22 cellular contexts compared by ENCODE assay signal in genomic region chr10:43884516-43885105, GRCh38.
"Had no signal": no experiment of that assay in that cellular context is flagged by ENCODE, and none has a peak within 500 bp of the region (broad histone marks: within the 10 kb centered on the region; RNA-seq: fewer than 3 reads in every experiment).

No MANE protein-coding gene starts in this region.

- H2AFZ ChIP-seq: PC-9 had no signal

- H3K36me3 ChIP-seq: breast epithelium had no signal

- H3K4me1 ChIP-seq: breast epithelium had no signal

- H3K27me3 ChIP-seq: breast epithelium had no signal

- H3K4me3 ChIP-seq: breast epithelium, PC-9 had no signal

- H3K27ac ChIP-seq: breast epithelium, PC-9 had no signal

- DNase-seq: activated B cell treated with CpG ODN at 0.5 μM for 24 hours; activated CD4-positive, alpha-beta T cell treated with anti-CD3 and anti-CD28 coated beads for 1 hour; activated CD4-positive, alpha-beta T cell treated with anti-CD3 and anti-CD28 coated beads, Interleukin-2, amount 10 ng/mL, durations not matched to agents 24 days and 14 days; activated CD4-positive, alpha-beta T cell treated with anti-CD3 and anti-CD28 coated beads, Interleukin-2, amount 50 U/mL, for 48 hours; activated CD8-positive, alpha-beta memory T cell treated with anti-CD3 and anti-CD28 coated beads, Interleukin-2, amount 10 ng/mL, durations not matched to agents 7 days and 5 days; activated effector memory CD4-positive, alpha-beta T cell treated with Interleukin-2 at 50 U/mL for 16 hours; activated naive CD4-positive, alpha-beta T cell; activated T-cell treated with anti-CD3 and anti-CD28 coated beads, Interleukin-2, amount 50 U/mL, for 24 hours; aorta; caudate nucleus; KBM-7; NCI-H1092; NCI-H1417; NCI-H1930; NCI-H446; NCI-H526; NCI-H774; PC-9; SHP77 treated with DMSO at 0.1 percent for 48 hours; T-helper 17 cell; T-helper 9 cell had no signal

- H3K9me3 ChIP-seq: breast epithelium had no signal

- ATAC-seq: activated CD8-positive, alpha-beta memory T cell treated with anti-CD3 and anti-CD28 coated beads, Interleukin-2, amount 10 ng/mL, durations not matched to agents 7 days and 5 days; T-helper 17 cell had no signal

- H3K4me2 ChIP-seq: PC-9 had no signal
